1 cellular context compared by ENCODE assay signal in the genomic region with DNA sequence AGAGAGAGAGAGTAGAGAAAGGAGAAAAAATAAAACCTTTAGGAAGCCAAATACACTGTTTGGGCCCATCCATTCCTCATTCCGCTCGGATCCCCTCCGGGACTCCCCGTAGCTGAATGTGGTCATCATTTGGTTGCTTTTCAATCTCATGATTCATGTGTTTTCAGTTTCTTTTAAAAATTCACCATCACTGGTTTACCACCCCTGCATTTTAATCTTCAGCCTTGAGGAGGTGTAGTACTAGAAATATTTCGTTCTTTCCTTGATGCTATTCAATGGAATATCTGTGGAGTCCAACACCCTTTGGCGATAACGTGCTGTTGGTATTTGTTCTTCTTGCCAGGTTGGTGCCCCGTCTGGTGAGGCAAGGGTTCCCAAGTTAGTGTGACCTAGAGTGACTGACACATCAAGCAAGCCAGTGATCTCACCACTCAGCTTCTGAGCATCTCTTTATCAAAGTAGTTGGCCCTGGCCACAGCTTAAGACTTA.
A peak's percentile ranks its signal among the peaks of the same experiment; 100 is the strongest.
TF ChIP-seq lines count a peak whose summit lies in the region.

No MANE protein-coding gene starts in this region.

TF ChIP-seq in K562, 482 proteins besides CTCF, POLR2A, EP300 and RAD21 (continued from another document):
- TF ChIP-seq, protein P1, sequence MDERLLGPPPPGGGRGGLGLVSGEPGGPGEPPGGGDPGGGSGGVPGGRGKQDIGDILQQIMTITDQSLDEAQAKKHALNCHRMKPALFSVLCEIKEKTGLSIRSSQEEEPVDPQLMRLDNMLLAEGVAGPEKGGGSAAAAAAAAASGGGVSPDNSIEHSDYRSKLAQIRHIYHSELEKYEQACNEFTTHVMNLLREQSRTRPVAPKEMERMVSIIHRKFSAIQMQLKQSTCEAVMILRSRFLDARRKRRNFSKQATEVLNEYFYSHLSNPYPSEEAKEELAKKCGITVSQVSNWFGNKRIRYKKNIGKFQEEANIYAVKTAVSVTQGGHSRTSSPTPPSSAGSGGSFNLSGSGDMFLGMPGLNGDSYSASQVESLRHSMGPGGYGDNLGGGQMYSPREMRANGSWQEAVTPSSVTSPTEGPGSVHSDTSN (CRISPR knock-in tag; IDR thresholded peaks at IDR 0.05; ENCODE audit: low read depth) = no peak
- TF ChIP-seq, protein P1 (tag; conservative IDR thresholded peaks at IDR 0.05; ENCODE audit: low read depth) = 0 out of 2 replicates have a peak, but pooled peaks have one; percentile 31
- no peak for TF ChIP-seq NR2C1 (IDR thresholded peaks at IDR 0.05)
- TF ChIP-seq NR2C1 (tag; IDR thresholded peaks at IDR 0.05) = no peak
- TF ChIP-seq, protein P2, sequence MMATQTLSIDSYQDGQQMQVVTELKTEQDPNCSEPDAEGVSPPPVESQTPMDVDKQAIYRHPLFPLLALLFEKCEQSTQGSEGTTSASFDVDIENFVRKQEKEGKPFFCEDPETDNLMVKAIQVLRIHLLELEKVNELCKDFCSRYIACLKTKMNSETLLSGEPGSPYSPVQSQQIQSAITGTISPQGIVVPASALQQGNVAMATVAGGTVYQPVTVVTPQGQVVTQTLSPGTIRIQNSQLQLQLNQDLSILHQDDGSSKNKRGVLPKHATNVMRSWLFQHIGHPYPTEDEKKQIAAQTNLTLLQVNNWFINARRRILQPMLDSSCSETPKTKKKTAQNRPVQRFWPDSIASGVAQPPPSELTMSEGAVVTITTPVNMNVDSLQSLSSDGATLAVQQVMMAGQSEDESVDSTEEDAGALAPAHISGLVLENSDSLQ (IDR thresholded peaks at IDR 0.05) = peak; percentile 82
- TF ChIP-seq, protein P3, sequence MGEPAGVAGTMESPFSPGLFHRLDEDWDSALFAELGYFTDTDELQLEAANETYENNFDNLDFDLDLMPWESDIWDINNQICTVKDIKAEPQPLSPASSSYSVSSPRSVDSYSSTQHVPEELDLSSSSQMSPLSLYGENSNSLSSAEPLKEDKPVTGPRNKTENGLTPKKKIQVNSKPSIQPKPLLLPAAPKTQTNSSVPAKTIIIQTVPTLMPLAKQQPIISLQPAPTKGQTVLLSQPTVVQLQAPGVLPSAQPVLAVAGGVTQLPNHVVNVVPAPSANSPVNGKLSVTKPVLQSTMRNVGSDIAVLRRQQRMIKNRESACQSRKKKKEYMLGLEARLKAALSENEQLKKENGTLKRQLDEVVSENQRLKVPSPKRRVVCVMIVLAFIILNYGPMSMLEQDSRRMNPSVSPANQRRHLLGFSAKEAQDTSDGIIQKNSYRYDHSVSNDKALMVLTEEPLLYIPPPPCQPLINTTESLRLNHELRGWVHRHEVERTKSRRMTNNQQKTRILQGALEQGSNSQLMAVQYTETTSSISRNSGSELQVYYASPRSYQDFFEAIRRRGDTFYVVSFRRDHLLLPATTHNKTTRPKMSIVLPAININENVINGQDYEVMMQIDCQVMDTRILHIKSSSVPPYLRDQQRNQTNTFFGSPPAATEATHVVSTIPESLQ (CRISPR knock-in tag; IDR thresholded peaks at IDR 0.05) = no peak
- TF ChIP-seq JUND (IDR thresholded peaks at IDR 0.05; ENCODE audit: borderline replicate concordance, low read depth, low read length) = peak; percentile 23; the same call in 1 of the 2 replicates
- peak; percentile 19; the same call in 1 of the 3 replicates for TF ChIP-seq JUND (tag; IDR thresholded peaks at IDR 0.05; ENCODE audit: borderline replicate concordance, low read depth, low read length)
- TF ChIP-seq, protein P4, sequence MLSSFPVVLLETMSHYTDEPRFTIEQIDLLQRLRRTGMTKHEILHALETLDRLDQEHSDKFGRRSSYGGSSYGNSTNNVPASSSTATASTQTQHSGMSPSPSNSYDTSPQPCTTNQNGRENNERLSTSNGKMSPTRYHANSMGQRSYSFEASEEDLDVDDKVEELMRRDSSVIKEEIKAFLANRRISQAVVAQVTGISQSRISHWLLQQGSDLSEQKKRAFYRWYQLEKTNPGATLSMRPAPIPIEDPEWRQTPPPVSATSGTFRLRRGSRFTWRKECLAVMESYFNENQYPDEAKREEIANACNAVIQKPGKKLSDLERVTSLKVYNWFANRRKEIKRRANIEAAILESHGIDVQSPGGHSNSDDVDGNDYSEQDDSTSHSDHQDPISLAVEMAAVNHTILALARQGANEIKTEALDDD (IDR thresholded peaks at IDR 0.05) = 0 out of 2 replicates have a peak, but pooled peaks have one; percentile 21
- TF ChIP-seq NR2C2 (CRISPR knock-in tag; IDR thresholded peaks at IDR 0.05) = no peak
- TF ChIP-seq NR2C2 (tag; IDR thresholded peaks at IDR 0.05) = peak; percentile 57; the same call in 1 of the 2 replicates
- TF ChIP-seq ZNF584 (CRISPR knock-in tag; IDR thresholded peaks at IDR 0.05; ENCODE audit: low read depth) = peak; percentile 24; the same call in 1 of the 2 replicates
- TF ChIP-seq RBM17 (IDR thresholded peaks at IDR 0.05; ENCODE audit: borderline replicate concordance, low read depth, low read length) = no peak
